30 cellular contexts compared by ENCODE assay signal in the genomic region with DNA sequence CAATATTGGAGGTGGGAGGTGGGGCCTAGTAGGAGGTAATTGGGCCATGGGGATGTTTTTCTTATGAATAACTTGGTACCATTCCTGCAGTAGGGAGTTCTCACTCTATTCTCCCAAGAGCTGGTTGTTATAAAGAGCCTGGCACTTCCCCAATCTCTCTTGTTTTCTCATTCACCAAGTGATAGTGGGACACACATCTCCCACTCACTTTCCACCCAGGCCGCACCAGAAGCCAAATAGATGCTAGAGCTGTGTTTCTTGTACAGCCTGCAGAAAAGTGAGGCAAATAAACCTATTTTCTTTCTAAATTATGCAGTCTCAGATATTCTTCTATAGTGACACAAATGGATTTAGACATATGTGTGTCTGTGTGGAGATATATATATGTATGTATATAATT.
"Had no signal": no experiment of that assay in that cellular context is flagged by ENCODE, and none has a peak within 500 bp of the region (broad histone marks: within the 10 kb centered on the region; RNA-seq: fewer than 3 reads in every experiment).

No MANE protein-coding gene starts in this region.

- ATAC-seq: activated naive CD4-positive, alpha-beta T cell treated with anti-CD3 and anti-CD28 coated beads, Interleukin-2, amount 50 U/mL, for 72 hours; activated naive CD8-positive, alpha-beta T cell treated with anti-CD3 and anti-CD28 coated beads, Interleukin-2, amount 50 U/mL, for 24 hours; activated T-cell treated with anti-CD3 and anti-CD28 coated beads, Interleukin-2, amount 50 U/mL, for 4 hours; activated T-cell treated with anti-CD3 and anti-CD28 coated beads, Interleukin-2, amount 50 U/mL, for 72 hours; activated T-helper 17 cell treated with anti-CD3 and anti-CD28 coated beads, Interleukin-2, amount 50 U/mL, for 72 hours; body of pancreas had no signal

- DNase-seq: activated effector memory CD4-positive, alpha-beta T cell treated with anti-CD3 and anti-CD28 coated beads, Interleukin-2, amount 50 U/mL, for 16 hours; activated effector memory CD4-positive, alpha-beta T cell treated with Interleukin-2 at 50 U/mL for 16 hours; activated gamma-delta T cell; activated gamma-delta T cell treated with Interleukin-2 at 50 U/mL for 16 hours; activated naive CD4-positive, alpha-beta T cell; activated naive CD4-positive, alpha-beta T cell treated with anti-CD3 and anti-CD28 coated beads for 36 hours; activated naive CD4-positive, alpha-beta T cell treated with anti-CD3 and anti-CD28 coated beads, Interleukin-2, amount 10 ng/mL, durations not matched to agents 7 days and 5 days; activated naive CD4-positive, alpha-beta T cell treated with anti-CD3 and anti-CD28 coated beads, Interleukin-2, amount 50 U/mL, for 16 hours; activated naive CD4-positive, alpha-beta T cell treated with Interleukin-2 at 50 U/mL for 16 hours; activated naive CD8-positive, alpha-beta T cell treated with anti-CD3 and anti-CD28 coated beads for 36 hours; activated naive CD8-positive, alpha-beta T cell treated with anti-CD3 and anti-CD28 coated beads, Interleukin-2, amount 10 ng/mL, durations not matched to agents 7 days and 5 days; activated naive CD8-positive, alpha-beta T cell treated with anti-CD3 and anti-CD28 coated beads, Interleukin-2, amount 50 U/mL, for 24 hours; activated T-cell treated with anti-CD3 and anti-CD28 coated beads, Interleukin-2, amount 50 U/mL, for 24 hours; activated T-cell treated with anti-CD3 and anti-CD28 coated beads, Interleukin-2, amount 50 U/mL, for 4 hours; activated T-cell treated with anti-CD3 and anti-CD28 coated beads, Interleukin-2, amount 50 U/mL, for 48 hours; activated T-cell treated with anti-CD3 and anti-CD28 coated beads, Interleukin-2, amount 50 U/mL, for 72 hours; adrenal gland; amniotic stem cell; amygdala; aorta; body of pancreas; brain microvascular endothelial cell; caudate nucleus; central memory CD4-positive, alpha-beta T cell; cerebellar nuclear complex had no signal

- H3K36me3 ChIP-seq: adrenal gland, ascending aorta, brain microvascular endothelial cell, breast epithelium, cardiac muscle cell had no signal

- H3K4me1 ChIP-seq: adrenal gland, ascending aorta, body of pancreas, breast epithelium had no signal

- H3K9me3 ChIP-seq: adrenal gland, ascending aorta, body of pancreas, breast epithelium had no signal

- H3K4me3 ChIP-seq: adrenal gland, ascending aorta, body of pancreas, breast epithelium, cardiac muscle cell had no signal

- H3K27me3 ChIP-seq: adrenal gland, ascending aorta, body of pancreas, brain microvascular endothelial cell, breast epithelium, cardiac muscle cell had no signal
